In the genomic region with DNA sequence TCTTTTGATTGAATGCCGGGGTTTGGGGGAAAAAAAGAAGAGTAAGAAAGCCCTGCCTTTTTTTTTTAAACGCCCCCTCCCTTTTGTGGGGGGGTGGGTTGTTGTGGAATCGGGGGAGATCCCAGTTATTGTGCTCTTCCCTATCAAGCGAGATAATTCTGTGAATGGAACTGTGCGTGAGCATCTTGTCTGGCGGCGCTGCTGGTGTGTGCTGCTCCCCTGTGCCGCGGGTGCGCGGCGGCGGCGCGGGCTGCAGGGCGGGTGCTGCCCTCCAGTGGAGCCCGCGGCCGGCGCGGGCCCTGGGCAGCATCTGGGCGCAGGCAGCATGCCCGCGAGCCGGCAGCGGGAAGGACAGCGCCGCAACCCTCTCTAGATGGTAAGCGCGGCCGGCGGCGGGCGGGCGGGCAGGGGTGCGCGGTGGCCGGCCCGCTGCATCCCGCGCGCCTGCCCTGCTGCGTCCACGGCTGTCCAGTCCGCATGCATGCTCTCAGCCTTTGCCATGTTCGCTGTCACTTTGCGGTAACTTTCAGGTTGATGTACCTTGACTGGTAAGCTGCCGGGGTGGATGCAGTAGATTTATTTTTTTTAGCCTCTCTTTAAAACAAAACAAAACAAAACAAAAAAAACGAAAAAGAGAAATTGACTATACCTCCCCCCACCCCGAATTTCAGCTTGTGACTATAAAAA, we compare ENCODE assay signal across 8 cellular contexts.
A peak's percentile ranks its signal among the peaks of the same experiment; 100 is the strongest.
DNase-seq lines count a peak whose midpoint lies in the region; ATAC-seq lines count a peak whose summit lies in the region.

No MANE protein-coding gene starts in this region.

- H3K36me3 ChIP-seq in ACC112 (ENCODE audit: insufficient read depth, low read length) (no peaks in the 10 kb centered on the region), muscle layer of colon (ENCODE audit: insufficient read depth, low read length) (no peaks in the 10 kb centered on the region)

- H3K9me3 Mint-ChIP-seq in stimulated activated memory B cell treated with anti-CD40 and anti-IgM and Interleukin-4, amounts not matched to agents 10 μg/mL and 1 μg/mL and 100 μg/mL, for 72 hours, result no peaks in the 10 kb centered on the region

- no peaks in the 10 kb centered on the region for H3K27me3 ChIP-seq in ACC112 (ENCODE audit: insufficient read depth, low read length)
- H3K27me3 ChIP-seq in muscle layer of colon (ENCODE audit: control insufficient read depth in 1 of 2, insufficient read depth in 2 of 2, low read length in 2 of 2), result no peaks in the 10 kb centered on the region

- no peak overlapping the region for H3K4me3 Mint-ChIP-seq in stimulated activated memory B cell treated with anti-CD40 and anti-IgM and Interleukin-4, amounts not matched to agents 10 μg/mL and 1 μg/mL and 100 μg/mL, for 72 hours

- no peak overlapping the region for H3K27ac Mint-ChIP-seq in stimulated activated memory B cell treated with anti-CD40 and anti-IgM and Interleukin-4, amounts not matched to agents 10 μg/mL and 1 μg/mL and 100 μg/mL, for 72 hours

- ATAC-seq in GM19372 (IDR thresholded peaks at IDR 0.05; ENCODE audit: low read depth, unreplicated experiment) (peak; percentile 80), esophagus mucosa (peak; percentile 99)
- ATAC-seq in stimulated activated memory B cell treated with anti-CD40 and anti-IgM and Interleukin-4, amounts not matched to agents 10 μg/mL and 1 μg/mL and 100 μg/mL, for 72 hours, result peak; percentile 72

- peaks cover 62% of the 10 kb centered on the region for H3K27me3 Mint-ChIP-seq in stimulated activated memory B cell treated with anti-CD40 and anti-IgM and Interleukin-4, amounts not matched to agents 10 μg/mL and 1 μg/mL and 100 μg/mL, for 72 hours

- no peaks in the 10 kb centered on the region for H3K4me1 Mint-ChIP-seq in stimulated activated memory B cell treated with anti-CD40 and anti-IgM and Interleukin-4, amounts not matched to agents 10 μg/mL and 1 μg/mL and 100 μg/mL, for 72 hours

- H3K4me3 ChIP-seq in ACC112 (ENCODE audit: low read depth, low read length), result peak overlapping the region; percentile 77
- peak overlapping the region; percentile 7 to 31 for H3K4me3 ChIP-seq in muscle layer of colon (ENCODE audit: low read depth in 1 of 2, low read length in 2 of 2)

- peaks cover 30% of the 10 kb centered on the region for H3K79me2 ChIP-seq in ACC112 (ENCODE audit: control insufficient read depth, insufficient read depth, low read length, unreplicated experiment)

- H2AFZ ChIP-seq in ACC112 (ENCODE audit: low read length, unreplicated experiment), result no peak overlapping the region

- H3K4me1 ChIP-seq in ACC112 (ENCODE audit: control insufficient read depth, insufficient read depth, low read length, unreplicated experiment) (peaks cover 16% of the 10 kb centered on the region), muscle layer of colon (ENCODE audit: insufficient read depth, low read length) (peaks cover 23% of the 10 kb centered on the region)

- no peak overlapping the region for H3K9ac ChIP-seq in muscle layer of colon (ENCODE audit: low read length)

- H3K9me3 ChIP-seq in muscle layer of colon (ENCODE audit: low read length), result no peaks in the 10 kb centered on the region

- no peak overlapping the region for H3K27ac ChIP-seq in ACC112 (ENCODE audit: low read depth, low read length)
- no peak overlapping the region for H3K27ac ChIP-seq in muscle layer of colon (ENCODE audit: low read depth, low read length)

- H3K36me3 Mint-ChIP-seq in stimulated activated memory B cell treated with anti-CD40 and anti-IgM and Interleukin-4, amounts not matched to agents 10 μg/mL and 1 μg/mL and 100 μg/mL, for 72 hours, result no peaks in the 10 kb centered on the region

- DNase-seq in NCI-H69 (lab: John Stamatoyannopoulos, UW) (peak; percentile 61), OCI-M2 (lab: John Stamatoyannopoulos, UW; ENCODE audit: unreplicated experiment) (no peak)
- DNase-seq in activated T-cell treated with anti-CD3 and anti-CD28 coated beads, Interleukin-2, amount 50 U/mL, for 1 hour, result peak; percentile 42
